In the genomic region with DNA sequence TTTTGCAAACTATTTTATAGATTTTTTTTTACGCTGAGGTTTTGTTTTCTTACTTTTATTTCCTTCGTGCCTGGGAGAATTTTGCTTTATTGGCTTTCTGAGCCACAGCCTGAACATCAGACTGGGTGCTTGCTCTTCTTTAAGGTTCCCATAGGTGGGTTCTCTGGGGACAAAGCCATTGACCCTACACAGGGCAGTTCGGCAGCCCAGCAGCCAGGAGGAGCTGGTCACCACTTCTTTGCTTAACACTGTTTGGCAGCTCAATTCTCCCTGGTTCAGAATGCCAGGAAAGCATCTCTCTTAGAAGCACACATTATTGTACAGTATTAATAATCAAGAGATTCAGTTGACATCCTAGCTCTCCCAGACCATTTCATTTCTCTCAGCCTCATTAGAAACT, we compare ENCODE assay signal across 1 cellular context.
TF ChIP-seq lines count a peak whose summit lies in the region.

No MANE protein-coding gene starts in this region.

TF ChIP-seq in SK-N-SH, 30 proteins besides CTCF, POLR2A, EP300 and RAD21 (continued from another document):
- TF ChIP-seq FOSL2 (IDR thresholded peaks at IDR 0.05; ENCODE audit: borderline replicate concordance, low read depth) (no peak), GABPA (IDR thresholded peaks at IDR 0.05; ENCODE audit: low read depth) (no peak), SMC3 (IDR thresholded peaks at IDR 0.05; ENCODE audit: low read depth, low read length) (no peak), NFIC (IDR thresholded peaks at IDR 0.05; ENCODE audit: borderline replicate concordance) (no peak), RXRA (IDR thresholded peaks at IDR 0.05; ENCODE audit: borderline replicate concordance, low read depth) (no peak)
- TF ChIP-seq, protein P1, sequence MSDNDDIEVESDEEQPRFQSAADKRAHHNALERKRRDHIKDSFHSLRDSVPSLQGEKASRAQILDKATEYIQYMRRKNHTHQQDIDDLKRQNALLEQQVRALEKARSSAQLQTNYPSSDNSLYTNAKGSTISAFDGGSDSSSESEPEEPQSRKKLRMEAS (IDR thresholded peaks at IDR 0.05; ENCODE audit: low read depth): no peak
- TF ChIP-seq, protein P2, sequence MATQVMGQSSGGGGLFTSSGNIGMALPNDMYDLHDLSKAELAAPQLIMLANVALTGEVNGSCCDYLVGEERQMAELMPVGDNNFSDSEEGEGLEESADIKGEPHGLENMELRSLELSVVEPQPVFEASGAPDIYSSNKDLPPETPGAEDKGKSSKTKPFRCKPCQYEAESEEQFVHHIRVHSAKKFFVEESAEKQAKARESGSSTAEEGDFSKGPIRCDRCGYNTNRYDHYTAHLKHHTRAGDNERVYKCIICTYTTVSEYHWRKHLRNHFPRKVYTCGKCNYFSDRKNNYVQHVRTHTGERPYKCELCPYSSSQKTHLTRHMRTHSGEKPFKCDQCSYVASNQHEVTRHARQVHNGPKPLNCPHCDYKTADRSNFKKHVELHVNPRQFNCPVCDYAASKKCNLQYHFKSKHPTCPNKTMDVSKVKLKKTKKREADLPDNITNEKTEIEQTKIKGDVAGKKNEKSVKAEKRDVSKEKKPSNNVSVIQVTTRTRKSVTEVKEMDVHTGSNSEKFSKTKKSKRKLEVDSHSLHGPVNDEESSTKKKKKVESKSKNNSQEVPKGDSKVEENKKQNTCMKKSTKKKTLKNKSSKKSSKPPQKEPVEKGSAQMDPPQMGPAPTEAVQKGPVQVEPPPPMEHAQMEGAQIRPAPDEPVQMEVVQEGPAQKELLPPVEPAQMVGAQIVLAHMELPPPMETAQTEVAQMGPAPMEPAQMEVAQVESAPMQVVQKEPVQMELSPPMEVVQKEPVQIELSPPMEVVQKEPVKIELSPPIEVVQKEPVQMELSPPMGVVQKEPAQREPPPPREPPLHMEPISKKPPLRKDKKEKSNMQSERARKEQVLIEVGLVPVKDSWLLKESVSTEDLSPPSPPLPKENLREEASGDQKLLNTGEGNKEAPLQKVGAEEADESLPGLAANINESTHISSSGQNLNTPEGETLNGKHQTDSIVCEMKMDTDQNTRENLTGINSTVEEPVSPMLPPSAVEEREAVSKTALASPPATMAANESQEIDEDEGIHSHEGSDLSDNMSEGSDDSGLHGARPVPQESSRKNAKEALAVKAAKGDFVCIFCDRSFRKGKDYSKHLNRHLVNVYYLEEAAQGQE (IDR thresholded peaks at IDR 0.05; ENCODE audit: low read depth, low read length): no peak
